33 cellular contexts compared by ENCODE assay signal in the genomic region with DNA sequence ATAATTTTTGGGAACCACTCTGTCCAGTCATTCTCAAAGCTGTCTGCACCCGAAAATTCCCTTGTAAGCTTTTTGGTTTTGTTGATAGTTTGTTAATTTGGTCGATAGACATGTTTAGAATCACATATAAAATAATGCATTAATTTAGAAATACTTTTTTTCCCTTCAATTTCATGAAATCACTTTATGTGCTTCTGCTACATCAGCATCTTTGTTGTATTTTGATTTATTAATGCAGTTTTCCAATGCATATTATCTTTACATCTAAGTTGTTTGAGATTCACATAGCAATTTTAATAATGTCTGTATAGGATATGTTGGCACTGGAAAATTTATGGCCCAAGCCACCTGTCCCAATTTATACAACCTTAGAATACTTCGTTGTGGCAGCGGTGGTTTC.
"Had no signal": no experiment of that assay in that cellular context is flagged by ENCODE, and none has a peak within 500 bp of the region (broad histone marks: within the 10 kb centered on the region; RNA-seq: fewer than 3 reads in every experiment).

No MANE protein-coding gene starts in this region.

- DNase-seq: Karpas-422, Kasumi-1, MG63, MM.1S, MV-4-11, NCI-H1048, NCI-H1092, NCI-H1092 treated with DMSO at 0.1 percent for 48 hours, NCI-H1105, NCI-H1105 treated with DMSO at 0.1 percent for 48 hours, NCI-H1417, NCI-H1417 treated with DMSO at 0.1 percent for 48 hours, NCI-H1436, NCI-H1436 treated with DMSO at 0.1 percent for 48 hours, NCI-H146, NCI-H1694, NCI-H1694 treated with DMSO at 0.1 percent for 48 hours, NCI-H187, NCI-H187 treated with DMSO at 0.1 percent for 48 hours, NCI-H1930, NCI-H2029, NCI-H2029 treated with DMSO at 0.1 percent for 48 hours, NCI-H2081, NCI-H2081 treated with DMSO at 0.1 percent for 48 hours, NCI-H2107, NCI-H2171, NCI-H2227 treated with DMSO at 0.1 percent for 48 hours, NCI-H226, NCI-H345, NCI-H446, NCI-H446 treated with DMSO at 0.1 percent for 48 hours, NCI-H510A, NCI-H510A treated with DMSO at 0.1 percent for 48 hours had no signal

- H3K9me3 ChIP-seq: MG63 had no signal

- H3K36me3 ChIP-seq: MG63 had no signal

- H3K4me3 ChIP-seq: MG63 had no signal
